In the genomic region with DNA sequence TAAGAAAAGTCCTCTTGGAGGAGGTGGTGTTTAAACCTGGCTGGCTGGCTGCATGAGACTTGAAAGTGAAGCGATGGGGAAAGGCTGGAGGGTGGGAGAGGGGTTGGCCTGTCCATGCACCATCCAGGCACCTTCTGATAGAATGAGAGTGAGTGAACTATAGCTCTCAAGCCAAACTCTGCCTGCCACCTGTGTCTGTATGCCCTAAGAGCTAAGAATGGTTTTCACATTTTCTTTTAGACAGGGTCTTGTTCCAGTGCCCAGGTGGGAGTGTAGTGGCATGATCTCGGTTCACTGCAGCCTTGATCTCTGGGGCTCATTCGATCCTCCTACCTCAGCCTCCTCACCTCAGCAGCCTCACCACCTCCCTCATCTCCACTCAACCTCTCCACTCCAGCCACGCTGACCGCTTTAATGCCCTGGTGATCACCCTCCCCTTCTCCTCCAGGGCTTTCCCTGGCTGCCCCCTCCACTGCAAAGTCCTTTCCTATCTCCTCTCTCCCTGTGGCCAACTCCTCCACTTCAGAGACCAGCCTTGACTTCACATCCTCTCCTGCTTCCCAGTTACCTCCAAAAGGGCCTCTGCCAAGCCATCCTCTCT, we compare ENCODE assay signal across 10 cellular contexts. TPM values are rescaled to one million over a fixed set of nuclear protein-coding genes. Genes with fewer than 3 reads are reported as not detected.
DNase-seq lines count a peak whose midpoint lies in the region; ATAC-seq and TF ChIP-seq lines count a peak whose summit lies in the region.
"Had no signal": no experiment of that assay in that cellular context is flagged by ENCODE, and none has a peak within 500 bp of the region (broad histone marks: within the 10 kb centered on the region; RNA-seq: fewer than 3 reads in every experiment).

No MANE protein-coding gene starts in this region.

- H4K91ac ChIP-seq in IMR-90 (ENCODE audit: insufficient read depth, low read depth, low read length): peak overlapping the region; percentile 90

- peak overlapping the region; percentile 96 for H2AK5ac ChIP-seq in IMR-90 (ENCODE audit: low read depth, low read length)

- peak overlapping the region; percentile 86 for H2BK20ac ChIP-seq in IMR-90 (ENCODE audit: low read depth, low read length)

- H2BK120ac ChIP-seq in IMR-90 (ENCODE audit: low read depth, low read length): peak overlapping the region; percentile 99

- H4K8ac ChIP-seq in IMR-90 (ENCODE audit: low read depth in 2 of 2, low read length in 2 of 2): peak overlapping the region; percentile 45 to 89

- CTCF ChIA-PET in AG04450 (lab: Charles Lee): interaction anchor here (0.5 to 6.1 kb wide), 18 partner anchors 9 to 734 kb away, joined by 3 to 205 read pairs (median 6); no protein-coding TSS in a partner anchor
- CTCF ChIA-PET in IMR-90 (lab: Yijun Ruan, JAX): no interaction called here

- peak overlapping the region; percentile 98; the same call in 2 of the 3 replicates for H2BK15ac ChIP-seq in IMR-90 (ENCODE audit: low read depth, low read length)

- H3K9me1 ChIP-seq in IMR-90 (ENCODE audit: insufficient read depth, low read length): peaks cover 31% of the 10 kb centered on the region

- ATAC-seq in IMR-90 (ENCODE audit: low read depth) (no peak), gastrocnemius medialis (no peak), left cardiac atrium (no peak), HG03342 (IDR thresholded peaks at IDR 0.05; ENCODE audit: unreplicated experiment) (no peak), heart right ventricle (no peak)

- H3K4ac ChIP-seq in IMR-90 (ENCODE audit: low read depth, low read length): peak overlapping the region; percentile 97

- peak overlapping the region; percentile 92 for H2AK9ac ChIP-seq in IMR-90 (replicated peaks; ENCODE audit: low read depth, low read length, poor library complexity)

- H3K27ac ChIP-seq in AG04450 (ENCODE audit: low read depth, low read length) (peak overlapping the region; percentile 31), IMR-90 (ENCODE audit: insufficient read depth, low read length) (peak overlapping the region; percentile 19; the same call in 1 of the 2 replicates), epithelial cell of prostate (peak overlapping the region; percentile 19), gastrocnemius medialis (peak overlapping the region in 3 of 4 donors; percentile 8 to 57 (median 44)), heart right ventricle (no peak overlapping the region)
- H3K27ac ChIP-seq: hepatocyte had no signal

- no TSS peak for BruUV-seq in IMR-90 (replicated peaks; lab: Mats Ljungman, UMichigan)

- H3K4me3 ChIP-seq in AG04450 (ENCODE audit: low read depth, low read length) (no peak overlapping the region), IMR-90 (ENCODE audit: insufficient read depth, low read depth, low read length) (no peak overlapping the region), gastrocnemius medialis (no peak overlapping the region), heart right ventricle (no peak overlapping the region)
- H3K4me3 ChIP-seq: hepatocyte, SJSA1 had no signal

- H4K20me1 ChIP-seq in IMR-90 (ENCODE audit: insufficient read depth, low read length): no peaks in the 10 kb centered on the region; the same call in 1 of the 2 replicates

- H3K14ac ChIP-seq in IMR-90 (replicated peaks; ENCODE audit: low read depth, low read length): peak overlapping the region; percentile 85

- TF ChIP-seq CTCF in AG04450 (IDR thresholded peaks at IDR 0.05; ENCODE audit: low read depth, low read length): no peak
- no peak for TF ChIP-seq CTCF in IMR-90 (conservative IDR thresholded peaks at IDR 0.05; ENCODE audit: low read depth, low read length)
- TF ChIP-seq CTCF in gastrocnemius medialis (IDR thresholded peaks at IDR 0.05 in 4 of 5, conservative IDR thresholded peaks at IDR 0.05 in 1 of 5): no peak
- TF ChIP-seq CTCF in heart right ventricle (IDR thresholded peaks at IDR 0.05): no peak

- TF ChIP-seq POLR2A in IMR-90 (IDR thresholded peaks at IDR 0.05; ENCODE audit: low read depth, low read length) (no peak), gastrocnemius medialis (IDR thresholded peaks at IDR 0.05) (no peak)

- peak overlapping the region; percentile 83 for H2BK5ac ChIP-seq in IMR-90 (ENCODE audit: low read depth, low read length, poor library complexity, severe bottlenecking)

- no peaks in the 10 kb centered on the region for H3K36me3 ChIP-seq in IMR-90 (ENCODE audit: control insufficient read depth, insufficient read depth, low read length)
- no peaks in the 10 kb centered on the region for H3K36me3 ChIP-seq in gastrocnemius medialis
- no peaks in the 10 kb centered on the region for H3K36me3 ChIP-seq in heart right ventricle
- H3K36me3 ChIP-seq: SJSA1 had no signal

- H3K9ac ChIP-seq in IMR-90 (ENCODE audit: low read depth, low read length): peak overlapping the region; percentile 7; the same call in 1 of the 2 replicates

- H2AFZ ChIP-seq in IMR-90 (replicated peaks; ENCODE audit: low read length, poor library complexity): peak overlapping the region; percentile 86

- POLR2A ChIA-PET in AG04450 (lab: Yijun Ruan, JAX) (no interaction called here), IMR-90 (lab: Charles Lee; ENCODE audit: unreplicated experiment) (no interaction called here)

- peak overlapping the region; percentile 58; the same call in 1 of the 2 replicates for H3K23ac ChIP-seq in IMR-90 (ENCODE audit: low read depth, low read length)

- DNase-seq in AG04450 (ENCODE audit: low read depth, low spot score) (no peak), IMR-90 (no peak), epithelial cell of prostate (ENCODE audit: low read depth, low spot score) (no peak), gastrocnemius medialis (no peak), NCI-H2171 treated with DMSO at 0.1 percent for 48 hours (lab: John Stamatoyannopoulos, UW) (no peak), left cardiac atrium (no peak), heart right ventricle (no peak)

- 80% methylated on average over 3 of the region's 5 CpGs; no CpG with 5 or more reads in 1 of the 2 experiments for WGBS in IMR-90 (ENCODE audit: extremely low coverage in 2 of 2, insufficient read length in 1 of 2), 2 experiments
- WGBS in heart right ventricle, 2 donors: 64 to 73% methylated on average over 5 of the region's 5 CpGs

- intact Hi-C loops in IMR-90 (cut with micrococcal nuclease) (loop anchor here (1.0 kb wide), 4 partner anchors 30 to 235 kb away; no protein-coding TSS in a partner anchor), gastrocnemius medialis (cut with DNase I; ENCODE audit: low total_unique reads) (loop anchor here (1.0 to 2.0 kb wide), 4 partner anchors 56 to 236 kb away; no protein-coding TSS in a partner anchor), left cardiac atrium (cut with DNase I) (loop anchor here (5.0 to 10.0 kb wide), 3 partner anchors 114 to 242 kb away; no protein-coding TSS in a partner anchor), heart right ventricle (cut with DNase I) (loop anchor here (1.0 to 10.0 kb wide), 10 partner anchors 114 to 252 kb away; no protein-coding TSS in a partner anchor)

- no peak for TF ChIP-seq RAD21 in IMR-90 (IDR thresholded peaks at IDR 0.05; ENCODE audit: low read length)

- H3K79me1 ChIP-seq in IMR-90 (ENCODE audit: low read depth in 1 of 2, low read length in 2 of 2): peaks cover 11 to 44% of the 10 kb centered on the region in 2 experiments; a peak in 3 of 4 replicates

- H3K27me3 ChIP-seq in AG04450 (ENCODE audit: control insufficient read depth, insufficient read depth, low read length): no peaks in the 10 kb centered on the region
- no peaks in the 10 kb centered on the region for H3K27me3 ChIP-seq in IMR-90 (ENCODE audit: control insufficient read depth, insufficient read depth, low read length)
- no peaks in the 10 kb centered on the region for H3K27me3 ChIP-seq in gastrocnemius medialis
- H3K27me3 ChIP-seq in heart right ventricle: no peaks in the 10 kb centered on the region
- H3K27me3 ChIP-seq: hepatocyte, SJSA1 had no signal

- H3K9me3 ChIP-seq in AG04450 (ENCODE audit: control insufficient read depth, insufficient read depth, low read length) (no peaks in the 10 kb centered on the region), IMR-90 (ENCODE audit: control insufficient read depth, insufficient read depth, low read length) (no peaks in the 10 kb centered on the region), gastrocnemius medialis (no peaks in the 10 kb centered on the region), heart right ventricle (no peaks in the 10 kb centered on the region)
- H3K9me3 ChIP-seq: SJSA1 had no signal

- H4K5ac ChIP-seq in IMR-90 (ENCODE audit: low read depth, low read length): peak overlapping the region; percentile 34; the same call in 1 of the 2 replicates

- H3K4me1 ChIP-seq in IMR-90 (ENCODE audit: control insufficient read depth, insufficient read depth, low read length) (peaks cover 24% of the 10 kb centered on the region), gastrocnemius medialis (peaks cover 11 to 22% of the 10 kb centered on the region in 2 donors), heart right ventricle (peaks cover 7 to 43% (median 26%) of the 10 kb centered on the region in 9 donors)

- H3K56ac ChIP-seq in IMR-90 (ENCODE audit: extremely low read depth, insufficient read depth, low read length): peak overlapping the region; percentile 25; the same call in 1 of the 2 replicates

- in situ Hi-C loops in IMR-90 (cut with MboI; ENCODE audit: low sequenced_read_pairs) (loop anchor here (5.0 to 25.0 kb wide), 4 partner anchors 112 to 1009 kb away; no protein-coding TSS in a partner anchor), gastrocnemius medialis (cut with MboI; ENCODE audit: low sequenced_read_pairs in 4 of 4) (loop anchor here (5.0 to 25.0 kb wide), 6 partner anchors 109 to 1009 kb away; no protein-coding TSS in a partner anchor)

- H3K18ac ChIP-seq in IMR-90 (ENCODE audit: low read depth, low read length): peak overlapping the region; percentile 3; the same call in 1 of the 2 replicates

- dilution Hi-C loops in IMR-90 (cut with HindIII; ENCODE audit: low sequenced_read_pairs, unreplicated experiment): no loop called here

- no peak overlapping the region for H3K4me2 ChIP-seq in IMR-90 (ENCODE audit: low read depth, low read length)
- H3K4me2 ChIP-seq: hepatocyte had no signal

TF ChIP-seq in IMR-90, 13 proteins besides CTCF, POLR2A, EP300 and RAD21 (continues in another document):
- TF ChIP-seq MXI1 (IDR thresholded peaks at IDR 0.05; ENCODE audit: borderline replicate concordance, low read depth, low read length) (no peak), NFE2L2 (IDR thresholded peaks at IDR 0.05; ENCODE audit: low read depth, low read length) (no peak), BHLHE40 (IDR thresholded peaks at IDR 0.05; ENCODE audit: low read depth, low read length) (no peak), SMC3 (IDR thresholded peaks at IDR 0.05; ENCODE audit: low read depth, low read length) (no peak), RFX5 (IDR thresholded peaks at IDR 0.05; ENCODE audit: low read depth, low read length) (no peak)

RNA-seq across cellular contexts. Expression of a gene that starts 38.3 kb away (rescaled TPM):
- polyA plus RNA-seq in AG04450 (2011; rRNA removed): 928 and 935 TPM in 2 replicates
- polyA minus RNA-seq in AG04450 (2011; rRNA and poly(A)+ RNA removed): 350 and 365 TPM in 2 replicates
- 348 and 453 TPM in 2 replicates for total RNA-seq in IMR-90 (2012; rRNA removed)
- 838 and 964 TPM in 2 replicates for polyA plus RNA-seq in IMR-90 (2012; rRNA removed)
- 812 and 1,206 TPM in 2 replicates for polyA plus RNA-seq in IMR-90 (2012; cell fraction: cytosol; rRNA removed)
- polyA plus RNA-seq in IMR-90 (2012; cell fraction: nucleus; rRNA removed; ENCODE audit: low replicate concordance): 383 and 412 TPM in 2 replicates
- total RNA-seq in gastrocnemius medialis: 10 to 100 TPM in 1 of 4 donors, 1 to 10 TPM in 3; 4.1 to 31.7 (median 7.2) TPM
- total RNA-seq in left cardiac atrium: 1,000 to 10,000 TPM; 1,563 to 1,610 TPM
- 1,000 to 10,000 TPM in 1 of 10 donors, 100 to 1,000 TPM in 9; 314 to 1,034 (median 652) TPM for total RNA-seq in heart right ventricle
- 100 to 1,000 TPM; 113 to 254 TPM for polyA plus RNA-seq in heart right ventricle

Comparison
In these comparisons a context has a peak if more than half of its experiments do, and no peak if none do; other contexts are left out.
1. H3K27ac ChIP-seq: peak in AG04450 (single experiment), IMR-90 (single experiment), epithelial cell of prostate (single experiment) and gastrocnemius medialis (3 of 4); none in heart right ventricle (0 of 10).
2. RNA of a gene that starts 38.3 kb away (total RNA-seq): 1,563 to 1,610 TPM in left cardiac atrium, 314 to 1,034 TPM in heart right ventricle and 348 to 453 TPM in IMR-90; 4.1 to 31.7 TPM in gastrocnemius medialis; every median in the first group is over 4 times any median in the second.